In the genomic region with DNA sequence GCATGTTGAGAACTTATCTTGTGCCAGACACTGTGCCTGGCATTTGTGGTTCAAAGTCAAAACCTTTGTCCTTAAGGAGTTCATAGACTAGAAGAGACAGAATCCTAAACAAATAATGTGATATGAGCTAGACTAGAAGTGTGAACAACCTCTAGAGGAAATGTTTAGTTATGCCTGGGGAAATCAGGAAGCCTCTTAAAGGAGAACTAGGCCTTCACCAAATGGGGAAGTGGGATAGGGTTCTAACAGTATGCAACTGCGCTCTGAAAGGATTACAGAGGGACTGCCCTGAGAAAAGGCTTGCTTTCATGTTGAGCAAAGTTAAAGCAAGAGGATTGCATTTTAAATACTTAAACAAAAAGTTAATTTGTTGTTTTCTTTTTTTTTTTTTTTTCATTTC, we compare ENCODE assay signal across 1 cellular context.
TF ChIP-seq lines count a peak whose summit lies in the region.

No MANE protein-coding gene starts in this region.

TF ChIP-seq in GM12878, 131 proteins besides CTCF, POLR2A, EP300 and RAD21 (continued from another document):
- TF ChIP-seq CHD2 (IDR thresholded peaks at IDR 0.05; ENCODE audit: borderline replicate concordance, low read depth, low read length) (no peak), SRF (IDR thresholded peaks at IDR 0.05; ENCODE audit: low read depth in 2 of 2, low read length in 2 of 2) (0 out of 4 replicates have a peak, but pooled peaks of 1 of the 2 experiments have one; percentile 61), PAX5 (IDR thresholded peaks at IDR 0.05; ENCODE audit: borderline replicate concordance, low read depth, low read length) (peak; percentile 91), TAF1 (IDR thresholded peaks at IDR 0.05; ENCODE audit: borderline replicate concordance, low read depth, low read length) (0 out of 2 replicates have a peak, but pooled peaks have one; percentile 24)
